In genomic region chr17:80474933-80475915, GRCh38 we compare ENCODE assay signal across 8 cellular contexts. TPM values are rescaled to one million over a fixed set of nuclear protein-coding genes. Genes with fewer than 3 reads are reported as not detected.
DNase-seq lines count a peak whose midpoint lies in the region; ATAC-seq and TF ChIP-seq lines count a peak whose summit lies in the region.

No MANE protein-coding gene starts in this region.

- H3K27ac Mint-ChIP-seq in natural killer cell treated with Interleukin-12 subunit alpha and Interleukin-12 subunit beta and Interleukin-15 and Interleukin-18, amount 100 ng/mL, for 72 hours: no peak overlapping the region

- intact Hi-C loops in ascending aorta (cut with DNase I): loop anchor here (5.0 kb wide), 1 partner anchor 38 kb away; no protein-coding TSS in a partner anchor

- peak overlapping the region; percentile 63 for H3K4me3 Mint-ChIP-seq in natural killer cell treated with Interleukin-12 subunit alpha and Interleukin-12 subunit beta and Interleukin-15 and Interleukin-18, amount 100 ng/mL, for 72 hours

- no peaks in the 10 kb centered on the region for H3K9me3 Mint-ChIP-seq in natural killer cell treated with Interleukin-12 subunit alpha and Interleukin-12 subunit beta and Interleukin-15 and Interleukin-18, amount 100 ng/mL, for 72 hours

- H3K4me3 ChIP-seq in HUES64 (ENCODE audit: low read length) (peak overlapping the region; percentile 24; the same call in 1 of the 2 replicates), ascending aorta (peak overlapping the region; percentile 56 to 60)

- no peaks in the 10 kb centered on the region; the same call in 1 of the 2 replicates for H3K36me3 ChIP-seq in HUES64 (ENCODE audit: insufficient read depth, low read length)
- no peaks in the 10 kb centered on the region for H3K36me3 ChIP-seq in ascending aorta

- H3K27me3 ChIP-seq in HUES64 (ENCODE audit: insufficient read depth, low read length): peaks cover 100% of the 10 kb centered on the region
- H3K27me3 ChIP-seq in ascending aorta: peaks cover 35% of the 10 kb centered on the region

- peaks cover 20 to 35% of the 10 kb centered on the region in 2 donors for H3K4me1 Mint-ChIP-seq in natural killer cell treated with Interleukin-12 subunit alpha and Interleukin-12 subunit beta and Interleukin-15 and Interleukin-18, amount 100 ng/mL, for 72 hours (ENCODE audit: low read depth in 2 of 2)

- peak; percentile 29 for DNase-seq in COLO668 (lab: John Stamatoyannopoulos, UW; ENCODE audit: unreplicated experiment)
- DNase-seq in ascending aorta (ENCODE audit: low spot score in 2 of 2): no peak
- DNase-seq in natural killer cell treated with Interleukin-12 subunit alpha and Interleukin-12 subunit beta and Interleukin-15 and Interleukin-18, amount 100 ng/mL, for 72 hours (ENCODE audit: low spot score): no peak
- no peak for DNase-seq in mesenteric fat pad (ENCODE audit: low spot score)
- DNase-seq in middle frontal gyrus (ENCODE audit: extremely low spot score, low spot score): no peak
- DNase-seq in putamen (ENCODE audit: low spot score): no peak
- DNase-seq in hippocampal formation (lab: John Stamatoyannopoulos, UW): no peak

- H3K27ac ChIP-seq in HUES64 (ENCODE audit: low read depth, low read length) (no peak overlapping the region), ascending aorta (no peak overlapping the region)

- 5% methylated on average over 56 of the region's 56 CpGs for WGBS in HUES64

- ATAC-seq in natural killer cell treated with Interleukin-12 subunit alpha and Interleukin-12 subunit beta and Interleukin-15 and Interleukin-18, amount 100 ng/mL, for 72 hours: peak in 1 of 2 donors; percentile 12

- H3K36me3 Mint-ChIP-seq in natural killer cell treated with Interleukin-12 subunit alpha and Interleukin-12 subunit beta and Interleukin-15 and Interleukin-18, amount 100 ng/mL, for 72 hours: no peaks in the 10 kb centered on the region

- H3K4me1 ChIP-seq in HUES64 (ENCODE audit: insufficient read depth, low read length) (peaks cover 12% of the 10 kb centered on the region; the same call in 1 of the 2 replicates), ascending aorta (peaks cover 21 to 34% of the 10 kb centered on the region in 2 donors)

- no peak for TF ChIP-seq CTCF in ascending aorta (IDR thresholded peaks at IDR 0.05)

- H3K9me3 ChIP-seq in HUES64 (ENCODE audit: insufficient read depth, low read depth, low read length): no peaks in the 10 kb centered on the region
- no peaks in the 10 kb centered on the region for H3K9me3 ChIP-seq in ascending aorta

- H3K9ac ChIP-seq in HUES64 (ENCODE audit: low read depth, low read length): no peak overlapping the region

- H3K27me3 Mint-ChIP-seq in natural killer cell treated with Interleukin-12 subunit alpha and Interleukin-12 subunit beta and Interleukin-15 and Interleukin-18, amount 100 ng/mL, for 72 hours: peaks cover 19 to 26% of the 10 kb centered on the region in 2 donors

RNA-seq across cellular contexts. Expression of gene NPTX1, which starts 1.2 kb away (rescaled TPM):
- polyA plus RNA-seq in HUES64 (2013, experiment 1 of 2): 2.4 TPM
- polyA plus RNA-seq in HUES64 (2013, experiment 2 of 2): 4.6 TPM
- total RNA-seq in ascending aorta (not detected), mesenteric fat pad (not detected)
- under 1 TPM; 0.38 to 0.92 TPM for total RNA-seq in natural killer cell treated with Interleukin-12 subunit alpha and Interleukin-12 subunit beta and Interleukin-15 and Interleukin-18, amount 100 ng/mL, for 72 hours
